In genomic region chr15:92665100-92665555, GRCh38 we compare ENCODE assay signal across 1 cellular context.
TF ChIP-seq lines count a peak whose summit lies in the region.

No MANE protein-coding gene starts in this region.

TF ChIP-seq in K562, 482 proteins besides CTCF, POLR2A, EP300 and RAD21 (continued from another document):
- no peak for TF ChIP-seq TFAP4 (CRISPR knock-in tag; IDR thresholded peaks at IDR 0.05; ENCODE audit: borderline replicate concordance)
- no peak for TF ChIP-seq ILF3 (IDR thresholded peaks at IDR 0.05; ENCODE audit: borderline replicate concordance)
- 0 out of 2 replicates have a peak, but pooled peaks have one; percentile 30 for TF ChIP-seq MGA (IDR thresholded peaks at IDR 0.05)
- TF ChIP-seq MEF2D (tag; conservative IDR thresholded peaks at IDR 0.05; ENCODE audit: low read depth), result peak; percentile 75
- no peak for TF ChIP-seq KAT2B (IDR thresholded peaks at IDR 0.05; ENCODE audit: low read depth, low read length)
- TF ChIP-seq MEF2A (IDR thresholded peaks at IDR 0.05; ENCODE audit: control insufficient read depth, low read depth, low read length), result peak; percentile 82
- no peak for TF ChIP-seq RAD51 (IDR thresholded peaks at IDR 0.05; ENCODE audit: borderline replicate concordance, low read depth)
- TF ChIP-seq L3MBTL2 (IDR thresholded peaks at IDR 0.05), result peak; percentile 51
TF ChIP-seq in K562: peak in this region for 4.
